20 cellular contexts compared by ENCODE assay signal in the genomic region with DNA sequence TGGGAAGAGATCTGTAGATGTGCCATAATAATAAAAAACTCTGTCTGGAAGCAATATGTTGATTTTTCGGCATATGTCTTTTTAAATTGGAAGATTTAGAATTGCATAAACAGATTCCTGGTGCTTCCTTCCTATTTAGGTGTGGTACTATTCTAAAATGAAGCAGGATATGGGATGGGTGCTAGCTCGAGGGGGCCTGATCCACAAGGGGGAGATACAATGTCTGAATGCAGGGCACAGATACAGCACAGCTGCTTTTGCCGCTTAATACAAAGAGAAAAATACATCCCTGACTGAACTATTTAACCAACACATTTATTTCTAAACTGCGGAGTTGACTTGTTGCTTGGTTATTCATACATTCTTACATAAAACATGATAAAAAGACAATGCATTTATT.
DNase-seq lines count a peak whose midpoint lies in the region; ATAC-seq, FAIRE-seq and TF ChIP-seq lines count a peak whose summit lies in the region.
"Had no signal": no experiment of that assay in that cellular context is flagged by ENCODE, and none has a peak within 500 bp of the region (broad histone marks: within the 10 kb centered on the region; RNA-seq: fewer than 3 reads in every experiment).

No MANE protein-coding gene starts in this region.

- no peak for TF ChIP-seq POLR2A in H1 (IDR thresholded peaks at IDR 0.05; ENCODE audit: control extremely low read depth in 1 of 2, low read depth in 2 of 2, low read length in 2 of 2)
- no peak for TF ChIP-seq POLR2A in breast epithelium (IDR thresholded peaks at IDR 0.05)
- no peak for TF ChIP-seq POLR2A in lower leg skin (IDR thresholded peaks at IDR 0.05)

- H3K79me2 ChIP-seq in H1 (ENCODE audit: control insufficient read depth in 1 of 2, insufficient read depth in 2 of 2, low read length in 2 of 2), result no peaks in the 10 kb centered on the region

- no peaks in the 10 kb centered on the region for H4K20me1 ChIP-seq in H1 (replicated peaks in 1 of 2; ENCODE audit: control insufficient read depth in 1 of 2, insufficient read depth in 2 of 2, low read length in 2 of 2)

- H3K9ac ChIP-seq in H1 (replicated peaks in 1 of 4; ENCODE audit: extremely low read depth in 1 of 4, low read depth in 3 of 4, low read length in 3 of 4) (no peak overlapping the region), neuronal stem cell (ENCODE audit: low read depth, low read length, poor library complexity) (no peak overlapping the region)
- H3K9ac ChIP-seq: KMS-11 had no signal

- DNase-seq in left ventricle myocardium superior, result no peak
- no peak for DNase-seq in Right ventricle myocardium inferior (ENCODE audit: missing footprints)
- DNase-seq in H1 (ENCODE audit: low read depth in 1 of 2, low spot score in 2 of 2), result no peak
- no peak for DNase-seq in neuronal stem cell (ENCODE audit: low spot score)
- no peak for DNase-seq in iPS-NIHi11 (ENCODE audit: low spot score)
- DNase-seq in stimulated activated CD4-positive, alpha-beta T cell treated with anti-CD3 and anti-CD28 coated beads, Interleukin-2, amount 100 ng/mL, for 24 hours, result no peak
- no peak for DNase-seq in breast epithelium (ENCODE audit: low spot score in 2 of 2)
- DNase-seq in lower leg skin (ENCODE audit: low spot score in 2 of 2), result no peak
- DNase-seq: DND-41; HFFc6; NCI-H1092; NCI-H146; NCI-H2107; NCI-H526; NK-92 treated with Interleukin-12 subunit alpha and Interleukin-12 subunit beta, amount 100 ng/mL, for 24 hours; SHP77 treated with DMSO at 0.1 percent for 48 hours had no signal

- H3K4me1 ChIP-seq in H1 (replicated peaks in 1 of 4; ENCODE audit: control insufficient read depth in 3 of 4, insufficient read depth in 4 of 4, low read length in 3 of 4), result peaks cover 0 to 11% (median 5%) of the 10 kb centered on the region in 4 experiments; a peak in 5 of 7 replicates
- H3K4me1 ChIP-seq in neuronal stem cell (ENCODE audit: control insufficient read depth in 2 of 2, insufficient read depth in 1 of 2, low read depth in 1 of 2, low read length in 2 of 2), result peaks cover 1 to 10% of the 10 kb centered on the region in 2 donors
- H3K4me1 ChIP-seq in breast epithelium, result no peaks in the 10 kb centered on the region

- CTCF ChIA-PET in H1 (lab: Charles Lee; ENCODE audit: partially characterized antibody), result interaction anchor here (0.7 to 1.8 kb wide), 7 partner anchors 17 to 137 kb away, joined by 3 to 4 read pairs (median 3); no protein-coding TSS in a partner anchor

- H3K14ac ChIP-seq in H1 (ENCODE audit: insufficient read length), result no peak overlapping the region
- no peak overlapping the region for H3K14ac ChIP-seq in neuronal stem cell (ENCODE audit: low read length)

- ATAC-seq in left ventricle myocardium superior (peak; percentile 62), Right ventricle myocardium inferior (no peak)
- ATAC-seq: HepG2 had no signal

- no peak for TF ChIP-seq EP300 in H1 (IDR thresholded peaks at IDR 0.05; ENCODE audit: borderline replicate concordance in 1 of 2, low read depth in 2 of 2, low read length in 2 of 2)

- H3K4me2 ChIP-seq in H1 (ENCODE audit: insufficient read depth in 1 of 2, low read depth in 2 of 2, low read length in 2 of 2) (no peak overlapping the region), neuronal stem cell (ENCODE audit: insufficient read depth, low read length, poor library complexity, severe bottlenecking) (no peak overlapping the region)
- H3K4me2 ChIP-seq: KMS-11 had no signal

- no peak for FAIRE-seq in H1 (lab: Jason Lieb, UNC)
- FAIRE-seq: G401.6, HepG2 had no signal

- H3K56ac ChIP-seq in H1 (replicated peaks; ENCODE audit: insufficient read length, low read depth, low read length), result no peak overlapping the region

- no peak overlapping the region for H3K27ac ChIP-seq in H1 (ENCODE audit: low read depth, low read length)
- H3K27ac ChIP-seq in neuronal stem cell (replicated peaks; ENCODE audit: low read length), result no peak overlapping the region
- no peak overlapping the region for H3K27ac ChIP-seq in breast epithelium
- H3K27ac ChIP-seq: C4-2B, KMS-11 had no signal

- intact Hi-C loops in left ventricle myocardium superior (cut with micrococcal nuclease), result no loop called here
- intact Hi-C loops in Right ventricle myocardium inferior (cut with DNase I), result loop anchor here (5.0 kb wide), 2 partner anchors 158 to 178 kb away; partner anchors contain the start of gene CAVIN2
- intact Hi-C loops in breast epithelium (cut with DNase I; ENCODE audit: low total_unique reads), result no loop called here
- intact Hi-C loops in lower leg skin (cut with DNase I; ENCODE audit: low total_unique reads), result no loop called here

- 75% methylated on average over 4 of the region's 4 CpGs; no CpG with 5 or more reads in 1 of the 2 experiments for WGBS in H1 (ENCODE audit: extremely low coverage in 1 of 2, insufficient coverage in 1 of 2, insufficient read length in 1 of 2, insufficient replicate concordance in 2 of 2, low coverage in 1 of 2, low lambda C conversion rate in 2 of 2, missing lambda C conversion rate in 1 of 2), 2 experiments
- no CpG with 5 or more reads among the region's 4 CpGs for WGBS in neuronal stem cell (ENCODE audit: extremely low coverage in 2 of 2, insufficient read length in 2 of 2, insufficient replicate concordance in 1 of 2), 2 donors
- 73 to 77% methylated on average over 4 of the region's 4 CpGs for WGBS in lower leg skin, 2 donors

- no peaks in the 10 kb centered on the region for H3K23me2 ChIP-seq in H1 (ENCODE audit: low read depth, low read length)

- POLR2A ChIA-PET in H1 (lab: Charles Lee; ENCODE audit: partially characterized antibody), result no interaction called here

- H3K9me3 ChIP-seq in H1 (ENCODE audit: insufficient read depth in 2 of 2, low read depth in 1 of 2, low read length in 1 of 2), result no peaks in the 10 kb centered on the region
- no peaks in the 10 kb centered on the region for H3K9me3 ChIP-seq in neuronal stem cell (replicated peaks in 1 of 2; ENCODE audit: control insufficient read depth in 2 of 2, insufficient read depth in 1 of 2, low read depth in 1 of 2, low read length in 2 of 2)
- no peaks in the 10 kb centered on the region for H3K9me3 ChIP-seq in breast epithelium

- TF ChIP-seq RAD21 in H1 (IDR thresholded peaks at IDR 0.05 in 1 of 2, conservative IDR thresholded peaks at IDR 0.05 in 1 of 2; ENCODE audit: low read depth in 2 of 2, low read length in 2 of 2), result peak; percentile 15 to 25; a peak in 2 of 4 replicates

- H4K8ac ChIP-seq in H1 (ENCODE audit: extremely low read depth, insufficient read depth, low read length) (no peak overlapping the region), neuronal stem cell (ENCODE audit: low read depth, low read length) (no peak overlapping the region)

- no peak overlapping the region for H3K4ac ChIP-seq in H1 (replicated peaks; ENCODE audit: insufficient read length, low read depth, low read length)
- H3K4ac ChIP-seq in neuronal stem cell (ENCODE audit: low read length), result no peak overlapping the region

- peaks cover 0 to 1% (median 0%) of the 10 kb centered on the region in 4 experiments; a peak in 1 of 7 replicates for H3K27me3 ChIP-seq in H1 (replicated peaks in 1 of 4; ENCODE audit: control insufficient read depth in 3 of 4, extremely low read depth in 1 of 4, insufficient read depth in 3 of 4, low read length in 3 of 4)
- no peaks in the 10 kb centered on the region for H3K27me3 ChIP-seq in neuronal stem cell (ENCODE audit: control insufficient read depth in 3 of 3, insufficient read depth in 3 of 3, low read depth in 1 of 3, low read length in 3 of 3)
- no peaks in the 10 kb centered on the region for H3K27me3 ChIP-seq in breast epithelium

- H3K23ac ChIP-seq in H1 (ENCODE audit: insufficient read length) (no peak overlapping the region), neuronal stem cell (ENCODE audit: low read depth, low read length, poor library complexity) (no peak overlapping the region)

- H2BK15ac ChIP-seq in H1 (ENCODE audit: low read length) (no peak overlapping the region), neuronal stem cell (ENCODE audit: low read length) (no peak overlapping the region)

- H2AK5ac ChIP-seq in H1 (ENCODE audit: low read depth, low read length) (no peak overlapping the region), neuronal stem cell (ENCODE audit: low read depth, low read length) (no peak overlapping the region)

- H2BK120ac ChIP-seq in H1 (replicated peaks; ENCODE audit: low read depth, low read length) (no peak overlapping the region), neuronal stem cell (ENCODE audit: low read depth, low read length) (no peak overlapping the region)

- no peak overlapping the region for H3K18ac ChIP-seq in H1 (ENCODE audit: extremely low read depth, low read length)
- H3K18ac ChIP-seq in neuronal stem cell (ENCODE audit: low read length), result no peak overlapping the region

- no peak overlapping the region for H2BK12ac ChIP-seq in H1 (ENCODE audit: low read depth, low read length)
- no peak overlapping the region for H2BK12ac ChIP-seq in neuronal stem cell (ENCODE audit: low read length)

- H2BK5ac ChIP-seq in H1 (ENCODE audit: low read depth, low read length), result no peak overlapping the region
- no peak overlapping the region for H2BK5ac ChIP-seq in neuronal stem cell (ENCODE audit: low read length)

- H4K91ac ChIP-seq in H1 (replicated peaks; ENCODE audit: insufficient read length, low read length) (no peak overlapping the region), neuronal stem cell (ENCODE audit: low read depth, low read length, poor library complexity) (no peak overlapping the region)

- H3K36me3 ChIP-seq in H1 (ENCODE audit: control insufficient read depth in 2 of 4, insufficient read depth in 4 of 4, low read length in 3 of 4), result no peaks in the 10 kb centered on the region
- H3K36me3 ChIP-seq in neuronal stem cell (replicated peaks in 1 of 2; ENCODE audit: control insufficient read depth in 2 of 2, insufficient read depth in 2 of 2, low read length in 2 of 2), result no peaks in the 10 kb centered on the region
- H3K36me3 ChIP-seq in breast epithelium, result no peaks in the 10 kb centered on the region

- no peak overlapping the region for H2AFZ ChIP-seq in H1 (ENCODE audit: low read length)
- H2AFZ ChIP-seq in neuronal stem cell (ENCODE audit: low read length), result peak overlapping the region; percentile 69

- no peak overlapping the region for H3K4me3 ChIP-seq in H1 (ENCODE audit: extremely low read depth in 1 of 4, insufficient read depth in 2 of 4, low read depth in 3 of 4, low read length in 4 of 4)
- no peak overlapping the region for H3K4me3 ChIP-seq in neuronal stem cell (ENCODE audit: low read length in 2 of 2)
- no peak overlapping the region for H3K4me3 ChIP-seq in breast epithelium
- H3K4me3 ChIP-seq in lower leg skin (ENCODE audit: low read depth, poor library complexity, severe bottlenecking), result no peak overlapping the region

- H4K5ac ChIP-seq in H1 (ENCODE audit: insufficient read length, low read depth, low read length), result no peak overlapping the region

- H2BK20ac ChIP-seq in H1 (ENCODE audit: low read length), result no peak overlapping the region

- TF ChIP-seq CTCF in H1 (IDR thresholded peaks at IDR 0.05; ENCODE audit: control extremely low read depth in 1 of 3, insufficient read depth in 1 of 3, low read depth in 1 of 3, low read length in 3 of 3), result peak in 1 of 3 experiments; percentile 11; a peak in 1 of 4 replicates
- no peak for TF ChIP-seq CTCF in breast epithelium (IDR thresholded peaks at IDR 0.05)
- TF ChIP-seq CTCF in lower leg skin (IDR thresholded peaks at IDR 0.05), result no peak

- H3K79me1 ChIP-seq in H1 (ENCODE audit: low read depth, low read length) (0 out of 2 replicates have a peak, but pooled peaks cover 2% of the 10 kb centered on the region), neuronal stem cell (ENCODE audit: low read depth, low read length) (no peaks in the 10 kb centered on the region)
